In genomic region chr13:74134226-74134776, GRCh38 we compare ENCODE assay signal across 8 cellular contexts. TPM values are rescaled to one million over a fixed set of nuclear protein-coding genes. Genes with fewer than 3 reads are reported as not detected.
DNase-seq lines count a peak whose midpoint lies in the region; TF ChIP-seq lines count a peak whose summit lies in the region.

Gene KLF12 (minus strand): TSS chr13:74134404.

- no peaks in the 10 kb centered on the region for H4K20me1 ChIP-seq in osteoblast (ENCODE audit: insufficient read depth, low read length)

- H3K4me1 ChIP-seq in HAP-1 = peaks cover 20% of the 10 kb centered on the region
- peaks cover 31% of the 10 kb centered on the region for H3K4me1 ChIP-seq in osteoblast (ENCODE audit: insufficient read depth, low read length)
- peaks cover 6% of the 10 kb centered on the region for H3K4me1 ChIP-seq in thymus (ENCODE audit: control insufficient read depth, insufficient read depth, low read length)

- under 1% methylated on average over 54 of the region's 54 CpGs for WGBS in thymus

- DNase-seq in GM03348 (ENCODE audit: low spot score) (peak; percentile 93), HAP-1 (ENCODE audit: low spot score in 2 of 2) (peak; percentile 95 to 97), MG63 (peak; percentile 91), SK-N-DZ (ENCODE audit: low spot score) (peak; percentile 93), globus pallidus (ENCODE audit: low spot score) (peak; percentile 52), osteoblast (ENCODE audit: insufficient read length, low spot score, missing footprints) (peak; percentile 96)
- DNase-seq in activated naive CD4-positive, alpha-beta T cell (lab: John Stamatoyannopoulos, UW) = peak; percentile 71 to 87 (median 80)

- peak within 1 kb of the TSS; percentile 85 for H3K4me2 ChIP-seq in osteoblast (ENCODE audit: insufficient read depth, low read length)

- H3K36me3 ChIP-seq in HAP-1 (replicated peaks) (no peaks in the 10 kb centered on the region), MG63 (no peaks in the 10 kb centered on the region), osteoblast (ENCODE audit: insufficient read depth, low read length) (no peaks in the 10 kb centered on the region), thymus (ENCODE audit: control insufficient read depth, insufficient read depth) (no peaks in the 10 kb centered on the region)

- H3K79me2 ChIP-seq in osteoblast (ENCODE audit: insufficient read depth, low read length) = peaks cover 44% of the 10 kb centered on the region

- H3K27me3 ChIP-seq in HAP-1 (ENCODE audit: low read depth) (no peaks in the 10 kb centered on the region), MG63 (no peaks in the 10 kb centered on the region), osteoblast (ENCODE audit: insufficient read depth, low read length) (no peaks in the 10 kb centered on the region), thymus (ENCODE audit: control insufficient read depth, insufficient read depth) (no peaks in the 10 kb centered on the region)

- in situ Hi-C loops in HAP-1 (cut with MboI; ENCODE audit: low sequenced_read_pairs) = no loop called here

- H2AFZ ChIP-seq in osteoblast (ENCODE audit: low read length) = peak within 1 kb of the TSS; percentile 58

- no peaks in the 10 kb centered on the region for H3K9me3 ChIP-seq in HAP-1
- H3K9me3 ChIP-seq in MG63 = no peaks in the 10 kb centered on the region
- H3K9me3 ChIP-seq in osteoblast (ENCODE audit: low read depth, low read length) = no peaks in the 10 kb centered on the region
- H3K9me3 ChIP-seq in thymus (ENCODE audit: control insufficient read depth) = no peaks in the 10 kb centered on the region

- peak within 1 kb of the TSS; percentile 76 for H3K4me3 ChIP-seq in HAP-1
- peak within 1 kb of the TSS; percentile 89 for H3K4me3 ChIP-seq in MG63
- peak within 1 kb of the TSS; percentile 85 for H3K4me3 ChIP-seq in osteoblast (ENCODE audit: insufficient read depth, low read length)
- H3K4me3 ChIP-seq in thymus (ENCODE audit: low read length) = peak within 1 kb of the TSS; percentile 93

- H3K27ac ChIP-seq in osteoblast (ENCODE audit: low read depth, low read length) (peak within 1 kb of the TSS; percentile 99), thymus (ENCODE audit: low read depth) (peak within 1 kb of the TSS; percentile 98)

- TF ChIP-seq CTCF in osteoblast (IDR thresholded peaks at IDR 0.05; ENCODE audit: extremely low read depth, low read depth, low read length) = no peak

RNA-seq across cellular contexts. Expression of gene KLF12, which starts in this region (rescaled TPM):
- total RNA-seq in MG63 (2014; rRNA removed; shearing (Covaris generic); ENCODE audit: low replicate concordance) = 1.7 and 12.8 TPM in 2 replicates
- polyA plus RNA-seq in SK-N-DZ (2014; cell fraction: cytosol; rRNA removed) = 10.6 and 11.9 TPM in 2 replicates
- 16.4 and 19.8 TPM in 2 replicates for polyA plus RNA-seq in SK-N-DZ (2014; cell fraction: nucleus; rRNA removed)
- total RNA-seq in osteoblast = 43.4 and 44.8 TPM in 2 replicates
- 4.3 TPM for polyA plus RNA-seq in thymus

Comparison
In these comparisons a context has a peak if more than half of its experiments do, and no peak if none do; other contexts are left out.
1. Peak in every context shown above with its lines: DNase-seq, H3K4me3 ChIP-seq and H3K27ac ChIP-seq.